In genomic region chr7:2729893-2730716, GRCh38 we compare ENCODE assay signal across 12 cellular contexts. TPM values are rescaled to one million over a fixed set of nuclear protein-coding genes. Genes with fewer than 3 reads are reported as not detected.
DNase-seq lines count a peak whose midpoint lies in the region; ATAC-seq and TF ChIP-seq lines count a peak whose summit lies in the region.
"Had no signal": no experiment of that assay in that cellular context is flagged by ENCODE, and none has a peak within 500 bp of the region (broad histone marks: within the 10 kb centered on the region; RNA-seq: fewer than 3 reads in every experiment).

No MANE protein-coding gene starts in this region.

- no peak for TF ChIP-seq CTCF in sigmoid colon (IDR thresholded peaks at IDR 0.05)

- H3K36me3 ChIP-seq in BLaER1 (peaks cover 68% of the 10 kb centered on the region), sigmoid colon (peaks cover 0 to 22% (median 2%) of the 10 kb centered on the region in 4 donors)

- ATAC-seq in GM21367 (IDR thresholded peaks at IDR 0.05; ENCODE audit: unreplicated experiment) (no peak), esophagus mucosa (no peak), HG02642 (IDR thresholded peaks at IDR 0.05; ENCODE audit: poor library complexity, unreplicated experiment) (no peak)

- no peak for TF ChIP-seq POLR2A in sigmoid colon (IDR thresholded peaks at IDR 0.05)

- H3K27ac ChIP-seq in BLaER1 = peak overlapping the region; percentile 99
- H3K27ac ChIP-seq in layer of hippocampus (ENCODE audit: low read depth, low read length) = peak overlapping the region; percentile 60
- peak overlapping the region; percentile 63 to 92 (median 86) for H3K27ac ChIP-seq in sigmoid colon

- H4K20me1 ChIP-seq in BLaER1 = no peaks in the 10 kb centered on the region

- H3K4me3 ChIP-seq in BLaER1 (0 out of 2 replicates have a peak overlapping the region, but pooled peaks have one; percentile 19), sigmoid colon (peak overlapping the region in 3 of 4 donors; percentile 24 to 35 (median 32))

- peak in 52 of 58 donors; percentile 27 to 91 (median 64) for DNase-seq in anterior cingulate cortex (lab: John Stamatoyannopoulos, UW)
- peak; percentile 89 for DNase-seq in sigmoid colon
- no peak for DNase-seq in SW 1271 (lab: John Stamatoyannopoulos, UW)
- DNase-seq: AML-193, dermis blood vessel endothelial cell had no signal

- peaks cover 95% of the 10 kb centered on the region for H3K4me1 ChIP-seq in BLaER1
- H3K4me1 ChIP-seq in sigmoid colon = peaks cover 0 to 63% (median 55%) of the 10 kb centered on the region in 4 donors

- peak overlapping the region; percentile 97 for H3K4me2 ChIP-seq in BLaER1

- 79 to 89% methylated on average over 33 of the region's 33 CpGs for WGBS in sigmoid colon, 2 donors

- no peaks in the 10 kb centered on the region for H3K27me3 ChIP-seq in BLaER1
- no peaks in the 10 kb centered on the region for H3K27me3 ChIP-seq in layer of hippocampus (ENCODE audit: control insufficient read depth, insufficient read depth, low read length)
- no peaks in the 10 kb centered on the region for H3K27me3 ChIP-seq in sigmoid colon

- intact Hi-C loops in sigmoid colon (cut with DNase I) = loop anchor here (5.0 kb wide), 1 partner anchor 32 kb away; no protein-coding TSS in a partner anchor

- peak overlapping the region; percentile 63 for H3K9ac ChIP-seq in BLaER1

- TF ChIP-seq EP300 in sigmoid colon (IDR thresholded peaks at IDR 0.05) = peak in 2 of 4 donors; percentile 67 to 72

- H3K9me3 ChIP-seq in BLaER1 (peaks cover 18% of the 10 kb centered on the region; the same call in 1 of the 2 replicates), sigmoid colon (no peaks in the 10 kb centered on the region)

RNA-seq across cellular contexts. Expression of gene AMZ1, which starts 42.1 kb away (rescaled TPM):
- total RNA-seq in sigmoid colon (1 to 10 TPM in 1 of 4 donors, under 1 TPM in 1, not detected in 2; 0.41 to 1.4 TPM), esophagus mucosa (0.12 TPM)
- polyA plus RNA-seq in sigmoid colon = under 1 TPM in 2 of 3 donors, not detected in 1; under 0.01 to 0.16 TPM
- total RNA-seq: NCI-H460, pulmonary artery endothelial cell had no signal

Comparison
In these comparisons a context has a peak if more than half of its experiments do, and no peak if none do; other contexts are left out.
1. DNase-seq: peak in anterior cingulate cortex (52 of 58) and sigmoid colon (single experiment); none in SW 1271 (0 of 2).
2. Peak in every context shown above with its lines, with median percentiles within 50 percentile points of each other: H3K27ac ChIP-seq.